In the genomic region with DNA sequence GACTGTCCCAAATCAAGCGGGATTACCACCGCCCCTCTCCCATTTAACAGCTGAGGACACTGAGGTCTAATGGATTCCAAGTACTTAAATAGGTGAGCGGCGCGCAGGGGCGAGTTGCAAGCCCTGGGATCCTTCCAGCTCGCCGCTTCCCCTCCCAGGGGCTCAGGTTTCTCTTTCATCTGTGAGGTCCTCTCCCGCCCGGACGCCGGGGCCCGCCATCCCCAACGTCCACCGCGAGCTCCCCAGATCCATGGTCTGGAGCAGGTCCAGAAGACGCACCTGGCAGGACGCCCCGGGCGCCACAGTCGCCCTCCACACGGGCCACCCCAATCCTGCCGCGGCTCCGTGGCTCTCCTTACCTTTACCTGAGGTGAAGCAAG, we compare ENCODE assay signal across 8 cellular contexts. TPM values are rescaled to one million over a fixed set of nuclear protein-coding genes. Genes with fewer than 3 reads are reported as not detected.
A peak's percentile ranks its signal among the peaks of the same experiment; 100 is the strongest.
DNase-seq lines count a peak whose midpoint lies in the region; ATAC-seq lines count a peak whose summit lies in the region.

No MANE protein-coding gene starts in this region.

- peak; percentile 22 for ATAC-seq in HG02571 (IDR thresholded peaks at IDR 0.05; ENCODE audit: unreplicated experiment)

- peak overlapping the region; percentile 96 for H3K27ac ChIP-seq in duodenal mucosa (ENCODE audit: low read depth, low read length)

- no peaks in the 10 kb centered on the region for H3K27me3 ChIP-seq in NT2/D1 (ENCODE audit: insufficient read depth, insufficient read length)
- H3K27me3 ChIP-seq in duodenal mucosa (ENCODE audit: control insufficient read depth in 1 of 2, insufficient read depth in 2 of 2, low read length in 2 of 2) = no peaks in the 10 kb centered on the region
- no peaks in the 10 kb centered on the region for H3K27me3 ChIP-seq in mononuclear cell (ENCODE audit: insufficient read depth, low read length)

- no peaks in the 10 kb centered on the region for H3K9me3 ChIP-seq in NT2/D1 (ENCODE audit: insufficient read depth, low read length)
- H3K9me3 ChIP-seq in duodenal mucosa (ENCODE audit: control insufficient read depth in 1 of 2, low read length in 2 of 2) = no peaks in the 10 kb centered on the region
- H3K9me3 ChIP-seq in mononuclear cell (ENCODE audit: low read depth, low read length) = no peaks in the 10 kb centered on the region

- H3K4me3 ChIP-seq in NT2/D1 (ENCODE audit: insufficient read length, low read depth) = peak overlapping the region; percentile 89
- peak overlapping the region; percentile 87 to 95 for H3K4me3 ChIP-seq in duodenal mucosa (ENCODE audit: low read depth in 1 of 2, low read length in 2 of 2)
- peak overlapping the region; percentile 82 for H3K4me3 ChIP-seq in mononuclear cell (ENCODE audit: low read length)

- H3K36me3 ChIP-seq in NT2/D1 (ENCODE audit: insufficient read depth, insufficient read length, low read length) (no peaks in the 10 kb centered on the region), duodenal mucosa (ENCODE audit: control insufficient read depth in 1 of 2, insufficient read depth in 2 of 2, low read length in 2 of 2) (peaks cover 0 to 3% of the 10 kb centered on the region in 2 donors)

- DNase-seq in DMS 273 (lab: John Stamatoyannopoulos, UW; ENCODE audit: unreplicated experiment) = peak; percentile 78
- DNase-seq in DMS 273 treated with DMSO at 0.1 percent for 48 hours (lab: John Stamatoyannopoulos, UW) = no peak
- DNase-seq in NT2/D1 (ENCODE audit: low read depth, low spot score) = peak; percentile 22
- no peak for DNase-seq in epidermal melanocyte (ENCODE audit: insufficient read length, low spot score)
- no peak for DNase-seq in kidney glomerular epithelial cell (lab: John Stamatoyannopoulos, UW)

- H3K4me1 ChIP-seq in NT2/D1 (ENCODE audit: insufficient read depth, insufficient read length) = no peaks in the 10 kb centered on the region
- peaks cover 22 to 31% of the 10 kb centered on the region in 2 donors for H3K4me1 ChIP-seq in duodenal mucosa (ENCODE audit: control insufficient read depth in 1 of 2, insufficient read depth in 2 of 2, low read length in 2 of 2)
- H3K4me1 ChIP-seq in mononuclear cell (ENCODE audit: insufficient read depth, low read length) = peaks cover 21% of the 10 kb centered on the region

- peak overlapping the region; percentile 92 for H3K9ac ChIP-seq in NT2/D1 (ENCODE audit: insufficient read length, low read depth)
- H3K9ac ChIP-seq in duodenal mucosa (ENCODE audit: low read depth in 1 of 2, low read length in 2 of 2) = peak overlapping the region; percentile 84 to 91

RNA-seq across cellular contexts. Expression of gene STARD4, which starts 0.3 kb away (rescaled TPM):
- 45.2 TPM for total RNA-seq in mononuclear cell

Comparison
In these comparisons a context has a peak if more than half of its experiments do, and no peak if none do; other contexts are left out.
1. DNase-seq: peak in DMS 273 (single experiment) and NT2/D1 (single experiment); none in DMS 273 treated with DMSO at 0.1 percent for 48 hours (single experiment), epidermal melanocyte (single experiment) and kidney glomerular epithelial cell (single experiment).
2. Peak in every context shown above with its lines, with median percentiles within 50 percentile points of each other: H3K4me3 ChIP-seq.